ENCODE assay signal across 8 cellular contexts in genomic region chr12:108731866-108732461, GRCh38. TPM values are rescaled to one million over a fixed set of nuclear protein-coding genes. Genes with fewer than 3 reads are reported as not detected.
A peak's percentile ranks its signal among the peaks of the same experiment; 100 is the strongest.
DNase-seq lines count a peak whose midpoint lies in the region; ATAC-seq and TF ChIP-seq lines count a peak whose summit lies in the region.

No MANE protein-coding gene starts in this region.

- H3K27me3 ChIP-seq in ACC112 (ENCODE audit: insufficient read depth, low read length) = no peaks in the 10 kb centered on the region
- H3K27me3 ChIP-seq in spleen (replicated peaks in 1 of 7) = no peaks in the 10 kb centered on the region

- H3K27me3 Mint-ChIP-seq in activated B cell treated with CpG ODN at 0.5 μM for 24 hours (no peaks in the 10 kb centered on the region), immature natural killer cell (ENCODE audit: low read depth in 3 of 3) (peaks cover 12 to 20% (median 13%) of the 10 kb centered on the region in 3 donors)

- H3K27ac Mint-ChIP-seq in activated B cell treated with CpG ODN at 0.5 μM for 24 hours (peak overlapping the region; percentile 96), immature natural killer cell (peak overlapping the region; percentile 84 to 98 (median 92))

- CTCF ChIA-PET in activated B cell treated with CpG ODN at 0.5 μM for 24 hours (lab: Charles Lee) = interaction anchor here (1.2 to 2.6 kb wide), 3 partner anchors 36 to 72 kb away, joined by 3 to 8 read pairs (median 4); no protein-coding TSS in a partner anchor

- POLR2A ChIA-PET in activated B cell treated with CpG ODN at 0.5 μM for 24 hours (lab: Charles Lee) = interaction anchor here (0.5 to 2.5 kb wide), 6 partner anchors 18 to 170 kb away, joined by 4 to 23 read pairs (median 5); partner anchors contain the start of gene ISCU

- peak in 1 of 3 donors; percentile 39 for TF ChIP-seq POLR2A in spleen (IDR thresholded peaks at IDR 0.05)

- H3K36me3 Mint-ChIP-seq in activated B cell treated with CpG ODN at 0.5 μM for 24 hours (ENCODE audit: low read depth) = peaks cover 8% of the 10 kb centered on the region
- H3K36me3 Mint-ChIP-seq in immature natural killer cell = no peaks in the 10 kb centered on the region

- H3K4me3 Mint-ChIP-seq in activated B cell treated with CpG ODN at 0.5 μM for 24 hours (peak overlapping the region; percentile 97), immature natural killer cell (peak overlapping the region; percentile 93 to 98 (median 97))

- H3K27ac ChIP-seq in ACC112 (ENCODE audit: low read depth, low read length) (peak overlapping the region; percentile 84), caudate nucleus (ENCODE audit: low read depth, low read length) (peak overlapping the region; percentile 98), spleen (peak overlapping the region; percentile 67 to 97 (median 96))

- H3K9me3 Mint-ChIP-seq in activated B cell treated with CpG ODN at 0.5 μM for 24 hours (no peaks in the 10 kb centered on the region), immature natural killer cell (no peaks in the 10 kb centered on the region)

- peak overlapping the region; percentile 94 for H2AFZ ChIP-seq in ACC112 (ENCODE audit: low read length, unreplicated experiment)

- intact Hi-C loops in activated B cell treated with CpG ODN at 0.5 μM for 24 hours (cut with micrococcal nuclease) = loop anchor here (1.0 to 5.0 kb wide), 13 partner anchors 20 to 1775 kb away; partner anchors contain the start of genes FICD, ISCU, PWP1 and SELPLG
- intact Hi-C loops in spleen (cut with DNase I; ENCODE audit: low total_unique reads) = loop anchor here (10.0 kb wide), 1 partner anchor 67 kb away; no protein-coding TSS in a partner anchor

- H3K36me3 ChIP-seq in ACC112 (ENCODE audit: insufficient read depth, low read length) = peaks cover 16% of the 10 kb centered on the region; the same call in 1 of the 2 replicates
- no peaks in the 10 kb centered on the region for H3K36me3 ChIP-seq in spleen

- WGBS in spleen, 5 donors = 6 to 11% (median 8%) methylated on average over 30 to 34 of the region's 34 CpGs

- peak overlapping the region; percentile 90 for H3K4me3 ChIP-seq in ACC112 (ENCODE audit: low read depth, low read length)
- peak overlapping the region; percentile 47 to 94 (median 78) for H3K4me3 ChIP-seq in spleen

- TF ChIP-seq CTCF in activated B cell treated with CpG ODN at 0.5 μM for 24 hours (IDR thresholded peaks at IDR 0.05) (no peak), spleen (IDR thresholded peaks at IDR 0.05 in 8 of 11, conservative IDR thresholded peaks at IDR 0.05 in 3 of 11) (peak in 6 of 11 experiments; percentile 3 to 77 (median 38))

- no peaks in the 10 kb centered on the region for H3K9me3 ChIP-seq in spleen

- peak; percentile 98 for DNase-seq in NCI-H2227 (lab: John Stamatoyannopoulos, UW; ENCODE audit: unreplicated experiment)
- DNase-seq in activated B cell treated with CpG ODN at 0.5 μM for 24 hours = peak; percentile 98
- DNase-seq in caudate nucleus (lab: John Stamatoyannopoulos, UW) = peak; percentile 78 to 99 (median 95)
- peak; percentile 87 to 91 (median 89) for DNase-seq in immature natural killer cell
- DNase-seq in spleen = peak; percentile 99

- peaks cover 44% of the 10 kb centered on the region for H3K79me2 ChIP-seq in ACC112 (ENCODE audit: control insufficient read depth, insufficient read depth, low read length, unreplicated experiment)

- peak; percentile 52 for ATAC-seq in GM18907 (IDR thresholded peaks at IDR 0.05; ENCODE audit: unreplicated experiment)
- peak; percentile 50 for ATAC-seq in HG03159 (IDR thresholded peaks at IDR 0.05; ENCODE audit: unreplicated experiment)
- ATAC-seq in activated B cell treated with CpG ODN at 0.5 μM for 24 hours (ENCODE audit: low read depth) = peak; percentile 73

- H3K4me1 Mint-ChIP-seq in activated B cell treated with CpG ODN at 0.5 μM for 24 hours (peaks cover 47% of the 10 kb centered on the region), immature natural killer cell (peaks cover 31 to 39% of the 10 kb centered on the region in 2 donors)

- H3K4me1 ChIP-seq in ACC112 (ENCODE audit: control insufficient read depth, insufficient read depth, low read length, unreplicated experiment) (peaks cover 28% of the 10 kb centered on the region), spleen (peaks cover 8 to 66% (median 36%) of the 10 kb centered on the region in 6 donors)

RNA-seq across cellular contexts. Expression of gene CORO1C, which starts 0.6 kb away (rescaled TPM):
- total RNA-seq in activated B cell treated with CpG ODN at 0.5 μM for 24 hours = 68.3 and 69.4 TPM in 2 replicates
- polyA plus RNA-seq in immature natural killer cell = 10 to 100 TPM; 31.8 to 80.0 (median 32.1) TPM
- total RNA-seq in spleen = 100 to 1,000 TPM in 2 of 7 donors, 10 to 100 TPM in 5; 71.2 to 119 (median 79.1) TPM
- polyA plus RNA-seq in spleen = 10 to 100 TPM; 12.0 to 26.1 (median 17.1) TPM

Comparison
In these comparisons a context has a peak if more than half of its experiments do, and no peak if none do; other contexts are left out.
1. Peak in every context shown above with its lines: DNase-seq, ATAC-seq, H3K4me3 ChIP-seq and H3K27ac ChIP-seq.